27 cellular contexts compared by ENCODE assay signal in genomic region chr5:54113060-54113459, GRCh38.
"Had no signal": no experiment of that assay in that cellular context is flagged by ENCODE, and none has a peak within 500 bp of the region (broad histone marks: within the 10 kb centered on the region; RNA-seq: fewer than 3 reads in every experiment).

No MANE protein-coding gene starts in this region.

- ATAC-seq: esophagus mucosa; foreskin keratinocyte; gastroesophageal sphincter; heart left ventricle; naive thymus-derived CD8-positive, alpha-beta T cell; stimulated activated naive CD8-positive, alpha-beta T cell treated with anti-CD3 and anti-CD28 coated beads, Interleukin-15, amount 100 ng/mL, for 72 hours had no signal

- H3K27ac Mint-ChIP-seq: dendritic cell treated with granulocyte-macrophage colony-stimulating factor and Interleukin-4, amounts not matched to agents 40 ng/mL and 50 ng/mL, for 4 days; endodermal cell; naive thymus-derived CD8-positive, alpha-beta T cell; nephron progenitor cell; stimulated activated naive CD8-positive, alpha-beta T cell treated with anti-CD3 and anti-CD28 coated beads, Interleukin-15, amount 100 ng/mL, for 72 hours had no signal

- H3K4me3 ChIP-seq: gastroesophageal sphincter, heart left ventricle, hepatocyte, ovary, right lobe of liver, suprapubic skin, transverse colon, vagina had no signal

- FAIRE-seq: colon, small intestine had no signal

- H2AFZ ChIP-seq: hepatocyte had no signal

- H3K27ac ChIP-seq: epithelial cell of prostate, foreskin keratinocyte, gastroesophageal sphincter, heart left ventricle, hepatocyte, ovary, right lobe of liver, suprapubic skin, transverse colon, vagina had no signal

- H3K4me3 Mint-ChIP-seq: dendritic cell treated with granulocyte-macrophage colony-stimulating factor and Interleukin-4, amounts not matched to agents 40 ng/mL and 50 ng/mL, for 4 days; endodermal cell; naive thymus-derived CD8-positive, alpha-beta T cell; nephron progenitor cell; stimulated activated naive CD8-positive, alpha-beta T cell treated with anti-CD3 and anti-CD28 coated beads, Interleukin-15, amount 100 ng/mL, for 72 hours had no signal

- DNase-seq: effector CD8-positive, alpha-beta T cell; endodermal cell; foreskin keratinocyte; heart left ventricle; islet precursor cell; mesendoderm; naive thymus-derived CD8-positive, alpha-beta T cell; nephron progenitor cell; occipital lobe; ovary; posterior cingulate gyrus; right lobe of liver; small intestine; stimulated activated CD4-positive, alpha-beta T cell treated with anti-CD3 and anti-CD28 coated beads, Interleukin-15, amount 100 ng/mL, for 24 hours; stimulated activated CD4-positive, alpha-beta T cell treated with anti-CD3 and anti-CD28 coated beads, Interleukin-4, amount 100 ng/mL, for 1 hour; stimulated activated CD8-positive, alpha-beta memory T cell treated with anti-CD3 and anti-CD28 coated beads, Interleukin-4, amount 100 ng/mL, for 48 hours; stimulated activated naive CD4-positive, alpha-beta T cell; stimulated activated naive CD8-positive, alpha-beta T cell treated with anti-CD3 and anti-CD28 coated beads, Interleukin-15, amount 100 ng/mL, for 72 hours; transverse colon had no signal

- H3K9me3 Mint-ChIP-seq: dendritic cell treated with granulocyte-macrophage colony-stimulating factor and Interleukin-4, amounts not matched to agents 40 ng/mL and 50 ng/mL, for 4 days; endodermal cell; naive thymus-derived CD8-positive, alpha-beta T cell; nephron progenitor cell; stimulated activated naive CD8-positive, alpha-beta T cell treated with anti-CD3 and anti-CD28 coated beads, Interleukin-15, amount 100 ng/mL, for 72 hours had no signal

- H3K9me3 ChIP-seq: gastroesophageal sphincter, heart left ventricle, ovary, right lobe of liver, suprapubic skin, transverse colon, vagina had no signal

- H3K27me3 ChIP-seq: foreskin keratinocyte, gastroesophageal sphincter, heart left ventricle, hepatocyte, ovary, right lobe of liver, suprapubic skin, transverse colon, vagina had no signal

- H3K4me2 ChIP-seq: hepatocyte had no signal

- H3K4me1 Mint-ChIP-seq: endodermal cell; stimulated activated naive CD8-positive, alpha-beta T cell treated with anti-CD3 and anti-CD28 coated beads, Interleukin-15, amount 100 ng/mL, for 72 hours had no signal

- H3K4me1 ChIP-seq: gastroesophageal sphincter, right lobe of liver, suprapubic skin, transverse colon, vagina had no signal

- H3K36me3 ChIP-seq: ovary, right lobe of liver, transverse colon, vagina had no signal

- H3K27me3 Mint-ChIP-seq: dendritic cell treated with granulocyte-macrophage colony-stimulating factor and Interleukin-4, amounts not matched to agents 40 ng/mL and 50 ng/mL, for 4 days; naive thymus-derived CD8-positive, alpha-beta T cell; stimulated activated naive CD8-positive, alpha-beta T cell treated with anti-CD3 and anti-CD28 coated beads, Interleukin-15, amount 100 ng/mL, for 72 hours had no signal

- H3K79me2 ChIP-seq: hepatocyte had no signal
